16 cellular contexts compared by ENCODE assay signal in genomic region chr6:107244742-107245470, GRCh38.
"Had no signal": no experiment of that assay in that cellular context is flagged by ENCODE, and none has a peak within 500 bp of the region (broad histone marks: within the 10 kb centered on the region; RNA-seq: fewer than 3 reads in every experiment).

No MANE protein-coding gene starts in this region.

- DNase-seq: activated CD4-positive, CD25-positive, alpha-beta regulatory T cell treated with anti-CD3 and anti-CD28 coated beads, Interleukin-2, amount 50 U/mL, for 72 hours; activated naive CD8-positive, alpha-beta T cell treated with anti-CD3 and anti-CD28 coated beads for 36 hours; anterior cingulate cortex; brain microvascular endothelial cell; dermis blood vessel endothelial cell; effector memory CD8-positive, alpha-beta T cell; foreskin melanocyte; head of caudate nucleus; kidney glomerular epithelial cell; left ventricle myocardium superior; mucosa of descending colon; naive thymus-derived CD4-positive, alpha-beta T cell; pancreas; stimulated activated naive CD8-positive, alpha-beta T cell treated with anti-CD3 and anti-CD28 coated beads, Interleukin-15, amount 100 ng/mL, for 72 hours; upper lobe of right lung had no signal

- H3K27me3 ChIP-seq: brain microvascular endothelial cell, pancreas, upper lobe of right lung had no signal

- H3K36me3 ChIP-seq: brain microvascular endothelial cell, pancreas, upper lobe of right lung had no signal

- H3K4me3 ChIP-seq: mucosa of descending colon, pancreas, upper lobe of right lung had no signal

- ATAC-seq: effector memory CD8-positive, alpha-beta T cell; left ventricle myocardium superior; mucosa of descending colon; naive thymus-derived CD4-positive, alpha-beta T cell; pancreas; sciatic nerve; stimulated activated naive CD8-positive, alpha-beta T cell treated with anti-CD3 and anti-CD28 coated beads, Interleukin-15, amount 100 ng/mL, for 72 hours; upper lobe of right lung had no signal

- H3K9me3 ChIP-seq: mucosa of descending colon, pancreas, upper lobe of right lung had no signal

- H3K27ac ChIP-seq: brain microvascular endothelial cell, pancreas, upper lobe of right lung had no signal

- H3K4me1 ChIP-seq: pancreas had no signal
